Comparison of ENCODE assay signal across 16 cellular contexts in the genomic region with DNA sequence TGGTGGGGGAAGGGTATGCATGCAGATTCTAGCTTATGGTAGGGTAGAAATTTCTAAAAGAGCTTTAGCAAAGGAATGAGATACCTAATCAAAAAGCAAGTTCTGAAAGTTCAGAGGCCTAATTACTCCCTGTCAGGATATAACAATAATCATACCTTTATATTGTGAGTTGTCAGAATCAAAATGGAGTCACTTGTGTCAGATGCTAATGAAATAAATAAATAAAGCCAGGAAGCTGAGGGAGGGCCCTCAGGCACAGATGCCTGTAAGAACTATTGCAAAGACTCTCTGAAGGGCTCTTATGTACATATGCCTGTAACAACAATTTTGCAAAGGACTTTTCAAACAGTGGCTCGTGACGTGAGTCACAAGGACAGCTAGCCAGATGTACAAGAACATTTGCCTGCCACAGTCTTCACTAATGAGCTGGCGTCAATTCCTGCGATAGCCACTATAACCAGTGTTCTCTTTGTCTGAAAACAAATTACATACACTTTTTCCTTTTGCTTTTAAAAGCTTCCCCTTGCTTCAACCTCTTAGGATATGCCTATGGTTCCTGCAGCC. TPM values are rescaled to one million over a fixed set of nuclear protein-coding genes. Genes with fewer than 3 reads are reported as not detected.
A peak's percentile ranks its signal among the peaks of the same experiment; 100 is the strongest.
DNase-seq lines count a peak whose midpoint lies in the region; ATAC-seq and TF ChIP-seq lines count a peak whose summit lies in the region.
"Had no signal": no experiment of that assay in that cellular context is flagged by ENCODE, and none has a peak within 500 bp of the region (broad histone marks: within the 10 kb centered on the region; RNA-seq: fewer than 3 reads in every experiment).

No MANE protein-coding gene starts in this region.

- POLR2A ChIA-PET in BJ (lab: Charles Lee): no interaction called here

- ATAC-seq in HG03442 (IDR thresholded peaks at IDR 0.05; ENCODE audit: unreplicated experiment) (no peak), gastroesophageal sphincter (no peak), GM21717 (IDR thresholded peaks at IDR 0.05; ENCODE audit: unreplicated experiment) (no peak), right cardiac atrium (no peak)
- ATAC-seq: HCT116; left cardiac atrium; sciatic nerve; stimulated activated naive CD8-positive, alpha-beta T cell treated with anti-CD3 and anti-CD28 coated beads, Interleukin-15, Interleukin-2, amounts not matched to agents 100 U/mL and 50 U/mL, for 24 hours; WTC11 had no signal

- no peak overlapping the region for H3K4me3 ChIP-seq in BJ (ENCODE audit: low read depth, low read length)
- H3K4me3 ChIP-seq in adipocyte (ENCODE audit: low read length): no peak overlapping the region
- H3K4me3 ChIP-seq in kidney epithelial cell (ENCODE audit: low read depth, low read length): no peak overlapping the region
- no peak overlapping the region for H3K4me3 ChIP-seq in gastroesophageal sphincter
- no peak overlapping the region for H3K4me3 ChIP-seq in right cardiac atrium (ENCODE audit: low read length)
- H3K4me3 ChIP-seq: BLaER1 treated with 17β-estradiol and CSF1 and Interleukin-3, amounts not matched to agents 10 nM and 100 nM had no signal

- DNase-seq in BJ (ENCODE audit: low read depth) (peak; percentile 43), NCI-H128 (lab: John Stamatoyannopoulos, UW; ENCODE audit: unreplicated experiment) (peak; percentile 12), adipocyte (ENCODE audit: low read depth) (peak; percentile 25), kidney epithelial cell (ENCODE audit: low read depth) (peak; percentile 35), right cardiac atrium (no peak)
- DNase-seq: activated CD8-positive, alpha-beta memory T cell treated with anti-CD3 and anti-CD28 coated beads, Interleukin-2, amount 50 U/mL, for 4 hours; GDM1; left cardiac atrium; stimulated activated naive CD8-positive, alpha-beta T cell treated with anti-CD3 and anti-CD28 coated beads, Interleukin-15, Interleukin-2, amounts not matched to agents 100 U/mL and 50 U/mL, for 24 hours had no signal

- intact Hi-C loops in right cardiac atrium (cut with DNase I): no loop called here

- H3K4me1 ChIP-seq in adipocyte (ENCODE audit: control insufficient read depth, insufficient read depth, low read length) (peaks cover 45% of the 10 kb centered on the region), gastroesophageal sphincter (peaks cover 0 to 34% (median 5%) of the 10 kb centered on the region in 3 donors), right cardiac atrium (ENCODE audit: control insufficient read depth, insufficient read depth, low read length) (no peaks in the 10 kb centered on the region)

- H3K9ac ChIP-seq in adipocyte (ENCODE audit: low read length): no peak overlapping the region
- H3K9ac ChIP-seq: BLaER1 treated with 17β-estradiol and CSF1 and Interleukin-3, amounts not matched to agents 10 nM and 100 nM had no signal

- H3K9me3 ChIP-seq in adipocyte (ENCODE audit: control insufficient read depth, low read length) (no peaks in the 10 kb centered on the region), gastroesophageal sphincter (no peaks in the 10 kb centered on the region), right cardiac atrium (ENCODE audit: control insufficient read depth, low read length) (no peaks in the 10 kb centered on the region)
- H3K9me3 ChIP-seq: BLaER1 treated with 17β-estradiol and CSF1 and Interleukin-3, amounts not matched to agents 10 nM and 100 nM had no signal

- no peak for TF ChIP-seq EP300 in gastroesophageal sphincter (IDR thresholded peaks at IDR 0.05)

- CTCF ChIA-PET in BJ (lab: Yijun Ruan, JAX): interaction anchor here (1.3 to 1.4 kb wide), 2 partner anchors 49 to 62 kb away, joined by 3 read pairs; no protein-coding TSS in a partner anchor

- TF ChIP-seq POLR2A in gastroesophageal sphincter (IDR thresholded peaks at IDR 0.05): no peak

- H3K36me3 ChIP-seq in BJ (ENCODE audit: control insufficient read depth, insufficient read depth, low read length) (no peaks in the 10 kb centered on the region), adipocyte (ENCODE audit: control insufficient read depth, insufficient read depth, low read length, severe bottlenecking) (no peaks in the 10 kb centered on the region), kidney epithelial cell (ENCODE audit: control insufficient read depth, insufficient read depth, low read length) (no peaks in the 10 kb centered on the region), gastroesophageal sphincter (no peaks in the 10 kb centered on the region)
- H3K36me3 ChIP-seq: BLaER1 treated with 17β-estradiol and CSF1 and Interleukin-3, amounts not matched to agents 10 nM and 100 nM had no signal

- H3K27ac ChIP-seq in gastroesophageal sphincter (no peak overlapping the region), right cardiac atrium (ENCODE audit: low read length) (no peak overlapping the region)
- H3K27ac ChIP-seq: BLaER1 treated with 17β-estradiol and CSF1 and Interleukin-3, amounts not matched to agents 10 nM and 100 nM had no signal

- WGBS in gastroesophageal sphincter (ENCODE audit: low coverage in 1 of 2), 2 donors: 60 to 98% methylated on average over 1 to 4 of the region's 4 CpGs
- 93% methylated on average over 4 of the region's 4 CpGs for WGBS in right cardiac atrium

- TF ChIP-seq CTCF in BJ (IDR thresholded peaks at IDR 0.05; ENCODE audit: insufficient read depth, low read depth, low read length): no peak
- TF ChIP-seq CTCF in kidney epithelial cell (IDR thresholded peaks at IDR 0.05; ENCODE audit: insufficient read depth, low read length, poor library complexity, severe bottlenecking): no peak
- no peak for TF ChIP-seq CTCF in gastroesophageal sphincter (IDR thresholded peaks at IDR 0.05)

- H3K27me3 ChIP-seq in BJ (ENCODE audit: control insufficient read depth, insufficient read depth, low read length) (no peaks in the 10 kb centered on the region), adipocyte (replicated peaks; ENCODE audit: control insufficient read depth, insufficient read depth, low read length) (no peaks in the 10 kb centered on the region), kidney epithelial cell (ENCODE audit: control insufficient read depth, insufficient read depth, low read length) (no peaks in the 10 kb centered on the region), gastroesophageal sphincter (no peaks in the 10 kb centered on the region), right cardiac atrium (ENCODE audit: control insufficient read depth, insufficient read depth) (no peaks in the 10 kb centered on the region)
- H3K27me3 ChIP-seq: BLaER1 treated with 17β-estradiol and CSF1 and Interleukin-3, amounts not matched to agents 10 nM and 100 nM had no signal

RNA-seq across cellular contexts. Expression of a gene that starts 27.4 kb away (rescaled TPM):
- polyA plus RNA-seq in BJ (2011; rRNA removed): not detected in 2 replicates
- polyA minus RNA-seq in BJ (2011; rRNA and poly(A)+ RNA removed): not detected in 2 replicates
- not detected in 2 replicates for total RNA-seq in kidney epithelial cell
- total RNA-seq in gastroesophageal sphincter: not detected
- not detected for total RNA-seq in right cardiac atrium
- polyA plus RNA-seq in right cardiac atrium: not detected
- total RNA-seq: left cardiac atrium, sciatic nerve had no signal

Comparison
In these comparisons a context has a peak if more than half of its experiments do, and no peak if none do; other contexts are left out.
1. DNase-seq: peak in BJ (single experiment), NCI-H128 (single experiment), adipocyte (single experiment) and kidney epithelial cell (single experiment); none in right cardiac atrium (0 of 3).